In genomic region chr1:156356262-156356874, GRCh38 we compare ENCODE assay signal across 10 cellular contexts. TPM values are rescaled to one million over a fixed set of nuclear protein-coding genes. Genes with fewer than 3 reads are reported as not detected.
DNase-seq lines count a peak whose midpoint lies in the region; ATAC-seq lines count a peak whose summit lies in the region.
"Had no signal": no experiment of that assay in that cellular context is flagged by ENCODE, and none has a peak within 500 bp of the region (broad histone marks: within the 10 kb centered on the region; RNA-seq: fewer than 3 reads in every experiment).

No MANE protein-coding gene starts in this region.

- H3K4me3 ChIP-seq in Karpas-422 (ENCODE audit: low read length) (no peak overlapping the region), iPS-20b (ENCODE audit: low read length) (peak overlapping the region; percentile 68; the same call in 1 of the 2 replicates)
- H3K4me3 ChIP-seq: vagina had no signal

- H3K79me2 ChIP-seq in Karpas-422 (ENCODE audit: low read length): no peaks in the 10 kb centered on the region

- no peaks in the 10 kb centered on the region for H4K20me1 ChIP-seq in Karpas-422 (ENCODE audit: insufficient read depth, low read depth, low read length)

- H3K4me1 ChIP-seq in Karpas-422 (ENCODE audit: low read length): peaks cover 14% of the 10 kb centered on the region
- no peaks in the 10 kb centered on the region for H3K4me1 ChIP-seq in iPS-20b (ENCODE audit: insufficient read depth, low read length)
- H3K4me1 ChIP-seq: vagina had no signal

- H2AFZ ChIP-seq in Karpas-422 (ENCODE audit: low read length): no peak overlapping the region

- no peaks in the 10 kb centered on the region for H3K9me3 ChIP-seq in Karpas-422 (ENCODE audit: low read length)
- H3K9me3 ChIP-seq in iPS-20b (ENCODE audit: insufficient read depth, low read depth, low read length): no peaks in the 10 kb centered on the region
- H3K9me3 ChIP-seq: SK-N-SH, vagina had no signal

- peak overlapping the region; percentile 34 for H3K4me2 ChIP-seq in Karpas-422 (ENCODE audit: low read depth, low read length, poor library complexity, severe bottlenecking)
- H3K4me2 ChIP-seq: SK-N-SH had no signal

- no peaks in the 10 kb centered on the region for H3K9me2 ChIP-seq in Karpas-422 (replicated peaks; ENCODE audit: insufficient read depth, low read length)
- H3K9me2 ChIP-seq: SK-N-SH had no signal

- no peaks in the 10 kb centered on the region for H3K36me3 ChIP-seq in Karpas-422 (ENCODE audit: insufficient read depth, low read length)
- no peaks in the 10 kb centered on the region for H3K36me3 ChIP-seq in iPS-20b (ENCODE audit: insufficient read depth, low read depth, low read length)
- H3K36me3 ChIP-seq: vagina, WERI-Rb-1 had no signal

- H3K27ac ChIP-seq in Karpas-422 (ENCODE audit: low read length) (no peak overlapping the region), iPS-20b (ENCODE audit: low read length) (no peak overlapping the region)
- H3K27ac ChIP-seq: vagina, WERI-Rb-1 had no signal

- no peak overlapping the region for H3K9ac ChIP-seq in Karpas-422 (ENCODE audit: low read length)
- H3K9ac ChIP-seq in iPS-20b (ENCODE audit: low read depth, low read length): no peak overlapping the region
- H3K9ac ChIP-seq: SK-N-SH had no signal

- H3K27me3 ChIP-seq in Karpas-422 (ENCODE audit: low read length): no peaks in the 10 kb centered on the region
- H3K27me3 ChIP-seq in iPS-20b (ENCODE audit: insufficient read depth, low read length): no peaks in the 10 kb centered on the region
- H3K27me3 ChIP-seq: vagina had no signal

- ATAC-seq in GM18873 (IDR thresholded peaks at IDR 0.05; ENCODE audit: low FRiP score, unreplicated experiment): no peak

- DNase-seq in activated CD4-positive, alpha-beta T cell treated with anti-CD3 and anti-CD28 coated beads for 48 hours: peak; percentile 14
- DNase-seq in activated CD4-positive, alpha-beta T cell treated with anti-CD3 and anti-CD28 coated beads, Interleukin-2, amount 50 U/mL, for 4 hours: no peak
- DNase-seq in Karpas-422 (peak; percentile 61), COLO829 (ENCODE audit: low spot score) (no peak)
- DNase-seq: KG1, SK-N-SH had no signal

RNA-seq across cellular contexts. Expression of gene RHBG, which starts 12.6 kb away (rescaled TPM):
- not detected in 2 replicates for total RNA-seq in Karpas-422 (2014; rRNA removed; shearing (Covaris generic); ENCODE audit: low replicate concordance)
- total RNA-seq: vagina had no signal

RNA-seq across cellular contexts. Expression of gene TSACC, which starts 18.0 kb away (rescaled TPM):
- total RNA-seq in Karpas-422 (2014; rRNA removed; shearing (Covaris generic); ENCODE audit: low replicate concordance): 4.5 TPM in 1 of 2 replicates, not detected in the other
- total RNA-seq: vagina had no signal

RNA-seq across cellular contexts. Expression of gene CCT3, which starts 18.3 kb away (rescaled TPM):
- total RNA-seq in Karpas-422 (2014; rRNA removed; shearing (Covaris generic); ENCODE audit: low replicate concordance): 325 and 443 TPM in 2 replicates

RNA-seq across cellular contexts. Expression of gene VHLL, which starts 57.3 kb away (rescaled TPM):
- not detected in 2 replicates for total RNA-seq in Karpas-422 (2014; rRNA removed; shearing (Covaris generic); ENCODE audit: low replicate concordance)
- total RNA-seq: vagina had no signal

Comparison
In these comparisons a context has a peak if more than half of its experiments do, and no peak if none do; other contexts are left out.
1. DNase-seq: peak in activated CD4-positive, alpha-beta T cell treated with anti-CD3 and anti-CD28 coated beads for 48 hours (single experiment) and Karpas-422 (single experiment); none in activated CD4-positive, alpha-beta T cell treated with anti-CD3 and anti-CD28 coated beads, Interleukin-2, amount 50 U/mL, for 4 hours (0 of 2) and COLO829 (single experiment).